Comparison of ENCODE assay signal across 10 cellular contexts in the genomic region with DNA sequence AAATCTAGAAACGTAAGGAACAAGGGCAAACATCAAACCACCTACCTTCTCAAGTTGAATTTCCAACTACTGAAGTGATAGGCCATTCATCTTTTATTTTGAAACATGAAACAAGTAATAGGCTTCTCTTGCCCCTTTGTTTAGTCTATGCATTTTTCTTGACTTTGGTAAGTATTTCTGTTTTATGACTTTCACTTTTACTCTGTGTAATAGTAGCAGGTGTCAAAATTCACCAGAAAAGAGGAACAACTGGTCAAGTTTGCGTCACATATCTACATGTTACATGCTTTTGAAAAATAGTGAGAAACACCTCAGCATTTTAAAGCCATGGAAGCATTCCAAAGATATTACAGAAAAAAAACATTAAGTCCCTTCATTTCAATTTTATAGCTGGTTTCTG.
DNase-seq lines count a peak whose midpoint lies in the region; ATAC-seq lines count a peak whose summit lies in the region.
"Had no signal": no experiment of that assay in that cellular context is flagged by ENCODE, and none has a peak within 500 bp of the region (broad histone marks: within the 10 kb centered on the region; RNA-seq: fewer than 3 reads in every experiment).

No MANE protein-coding gene starts in this region.

- peaks cover 2% of the 10 kb centered on the region for H3K36me3 Mint-ChIP-seq in memory B cell

- peak overlapping the region; percentile 53 for H3K4me3 Mint-ChIP-seq in memory B cell
- H3K4me3 Mint-ChIP-seq: activated T-cell treated with anti-CD3 and anti-CD28 coated beads, Interleukin-2, amount 50 U/mL, for 72 hours had no signal

- ATAC-seq in GM18858 (IDR thresholded peaks at IDR 0.05; ENCODE audit: unreplicated experiment) (peak; percentile 93), HG03520 (IDR thresholded peaks at IDR 0.05; ENCODE audit: unreplicated experiment) (peak; percentile 91), memory B cell (ENCODE audit: low read depth) (peak; percentile 94)
- ATAC-seq: activated T-cell treated with anti-CD3 and anti-CD28 coated beads, Interleukin-2, amount 50 U/mL, for 72 hours had no signal

- H3K27me3 Mint-ChIP-seq in memory B cell = no peaks in the 10 kb centered on the region

- DNase-seq in HCEC 1CT (peak; percentile 2), memory B cell (ENCODE audit: low spot score in 2 of 2) (peak in 1 of 2 donors; percentile 19), SW480 (ENCODE audit: low spot score) (no peak), OCI-M2 (lab: John Stamatoyannopoulos, UW; ENCODE audit: unreplicated experiment) (no peak), ecto neural progenitor cell (ENCODE audit: low spot score) (no peak)
- no peak for DNase-seq in stimulated activated CD4-positive, alpha-beta T cell treated with anti-CD3 and anti-CD28 coated beads, Interleukin-12 subunit alpha, Interleukin-12 subunit beta, amount 100 ng/mL, for 4 hours
- DNase-seq: activated T-cell treated with anti-CD3 and anti-CD28 coated beads, Interleukin-2, amount 50 U/mL, for 72 hours; SJCRH30 had no signal

- H3K4me1 Mint-ChIP-seq in memory B cell = peaks cover 10% of the 10 kb centered on the region

- H3K9me3 Mint-ChIP-seq in memory B cell = no peaks in the 10 kb centered on the region

- peak overlapping the region; percentile 93 for H3K27ac Mint-ChIP-seq in memory B cell
- H3K27ac Mint-ChIP-seq: activated T-cell treated with anti-CD3 and anti-CD28 coated beads, Interleukin-2, amount 50 U/mL, for 72 hours had no signal
